In genomic region chr16:19291459-19291858, GRCh38 we compare ENCODE assay signal across 12 cellular contexts. TPM values are rescaled to one million over a fixed set of nuclear protein-coding genes. Genes with fewer than 3 reads are reported as not detected.
DNase-seq lines count a peak whose midpoint lies in the region.
"Had no signal": no experiment of that assay in that cellular context is flagged by ENCODE, and none has a peak within 500 bp of the region (broad histone marks: within the 10 kb centered on the region; RNA-seq: fewer than 3 reads in every experiment).

No MANE protein-coding gene starts in this region.

- H3K27ac ChIP-seq in ectodermal cell (ENCODE audit: insufficient read depth, low read depth, low read length, poor library complexity, severe bottlenecking): peak overlapping the region; percentile 79

- H3K4me3 ChIP-seq in ectodermal cell (ENCODE audit: insufficient read depth, low read depth, low read length): no peak overlapping the region

- no peak overlapping the region for H3K27ac Mint-ChIP-seq in activated CD4-positive, alpha-beta memory T cell treated with anti-CD3 and anti-CD28 coated beads for 36 hours
- no peak overlapping the region for H3K27ac Mint-ChIP-seq in activated CD4-positive, alpha-beta memory T cell treated with anti-CD3 and anti-CD28 coated beads, Interleukin-2, amount 10 ng/mL, durations not matched to agents 7 days and 5 days
- no peak overlapping the region for H3K27ac Mint-ChIP-seq in activated naive CD8-positive, alpha-beta T cell treated with anti-CD3 and anti-CD28 coated beads for 36 hours
- H3K27ac Mint-ChIP-seq: progenitor cell of endocrine pancreas had no signal

- WGBS in ectodermal cell, 2 experiments: 17 to 67% methylated on average over 1 to 4 of the region's 4 CpGs

- H3K27me3 Mint-ChIP-seq in activated CD4-positive, alpha-beta memory T cell treated with anti-CD3 and anti-CD28 coated beads for 36 hours: peaks cover 20% of the 10 kb centered on the region
- H3K27me3 Mint-ChIP-seq in activated CD4-positive, alpha-beta memory T cell treated with anti-CD3 and anti-CD28 coated beads, Interleukin-2, amount 10 ng/mL, durations not matched to agents 7 days and 5 days: no peaks in the 10 kb centered on the region
- H3K27me3 Mint-ChIP-seq in activated naive CD8-positive, alpha-beta T cell treated with anti-CD3 and anti-CD28 coated beads for 36 hours: peaks cover 32% of the 10 kb centered on the region
- H3K27me3 Mint-ChIP-seq: progenitor cell of endocrine pancreas had no signal

- no peaks in the 10 kb centered on the region for H3K27me3 ChIP-seq in ectodermal cell (ENCODE audit: control insufficient read depth, insufficient read depth, low read length, poor library complexity, severe bottlenecking)

- no peaks in the 10 kb centered on the region for H3K36me3 ChIP-seq in ectodermal cell (ENCODE audit: control insufficient read depth, insufficient read depth, low read length)

- no peak overlapping the region for H3K4me3 Mint-ChIP-seq in activated CD4-positive, alpha-beta memory T cell treated with anti-CD3 and anti-CD28 coated beads for 36 hours
- no peak overlapping the region for H3K4me3 Mint-ChIP-seq in activated CD4-positive, alpha-beta memory T cell treated with anti-CD3 and anti-CD28 coated beads, Interleukin-2, amount 10 ng/mL, durations not matched to agents 7 days and 5 days
- H3K4me3 Mint-ChIP-seq in activated naive CD8-positive, alpha-beta T cell treated with anti-CD3 and anti-CD28 coated beads for 36 hours: no peak overlapping the region

- H3K36me3 Mint-ChIP-seq in activated CD4-positive, alpha-beta memory T cell treated with anti-CD3 and anti-CD28 coated beads for 36 hours: no peaks in the 10 kb centered on the region
- H3K36me3 Mint-ChIP-seq in activated CD4-positive, alpha-beta memory T cell treated with anti-CD3 and anti-CD28 coated beads, Interleukin-2, amount 10 ng/mL, durations not matched to agents 7 days and 5 days (ENCODE audit: low read depth): no peaks in the 10 kb centered on the region
- no peaks in the 10 kb centered on the region for H3K36me3 Mint-ChIP-seq in activated naive CD8-positive, alpha-beta T cell treated with anti-CD3 and anti-CD28 coated beads for 36 hours

- peaks cover 4% of the 10 kb centered on the region for H3K9me3 Mint-ChIP-seq in activated CD4-positive, alpha-beta memory T cell treated with anti-CD3 and anti-CD28 coated beads for 36 hours
- H3K9me3 Mint-ChIP-seq in activated CD4-positive, alpha-beta memory T cell treated with anti-CD3 and anti-CD28 coated beads, Interleukin-2, amount 10 ng/mL, durations not matched to agents 7 days and 5 days: no peaks in the 10 kb centered on the region
- peaks cover 5% of the 10 kb centered on the region for H3K9me3 Mint-ChIP-seq in activated naive CD8-positive, alpha-beta T cell treated with anti-CD3 and anti-CD28 coated beads for 36 hours

- H3K4me1 ChIP-seq in ectodermal cell (ENCODE audit: control insufficient read depth, insufficient read depth, low read length): peaks cover 54% of the 10 kb centered on the region

- DNase-seq in activated CD4-positive, alpha-beta memory T cell treated with anti-CD3 and anti-CD28 coated beads for 36 hours: peak; percentile 55
- no peak for DNase-seq in activated CD4-positive, alpha-beta memory T cell treated with anti-CD3 and anti-CD28 coated beads, Interleukin-2, amount 10 ng/mL, durations not matched to agents 7 days and 5 days
- DNase-seq in NCI-H226 (peak; percentile 7), posterior cingulate gyrus (peak; percentile 19 to 92 (median 52)), HUDEP-2 (lab: John Stamatoyannopoulos, UW; ENCODE audit: unreplicated experiment in 76 of 76) (no peak), amniotic stem cell (lab: John Stamatoyannopoulos, UW) (no peak)
- no peak for DNase-seq in activated naive CD8-positive, alpha-beta T cell treated with anti-CD3 and anti-CD28 coated beads for 36 hours
- DNase-seq: activated CD8-positive, alpha-beta memory T cell treated with anti-CD3 and anti-CD28 coated beads, Interleukin-2, amount 50 U/mL, for 4 hours; AML-193; NCI-H1105 had no signal

- CTCF ChIA-PET in activated CD4-positive, alpha-beta memory T cell treated with anti-CD3 and anti-CD28 coated beads for 36 hours (lab: Charles Lee): no interaction called here
- CTCF ChIA-PET in activated CD4-positive, alpha-beta memory T cell treated with anti-CD3 and anti-CD28 coated beads, Interleukin-2, amount 10 ng/mL, durations not matched to agents 7 days and 5 days (lab: Charles Lee): no interaction called here

- POLR2A ChIA-PET in activated CD4-positive, alpha-beta memory T cell treated with anti-CD3 and anti-CD28 coated beads for 36 hours (lab: Charles Lee): no interaction called here
- POLR2A ChIA-PET in activated CD4-positive, alpha-beta memory T cell treated with anti-CD3 and anti-CD28 coated beads, Interleukin-2, amount 10 ng/mL, durations not matched to agents 7 days and 5 days (lab: Charles Lee): no interaction called here

- peaks cover 28% of the 10 kb centered on the region for H3K4me1 Mint-ChIP-seq in activated CD4-positive, alpha-beta memory T cell treated with anti-CD3 and anti-CD28 coated beads for 36 hours (ENCODE audit: low read depth)
- peaks cover 13% of the 10 kb centered on the region for H3K4me1 Mint-ChIP-seq in activated CD4-positive, alpha-beta memory T cell treated with anti-CD3 and anti-CD28 coated beads, Interleukin-2, amount 10 ng/mL, durations not matched to agents 7 days and 5 days
- H3K4me1 Mint-ChIP-seq in activated naive CD8-positive, alpha-beta T cell treated with anti-CD3 and anti-CD28 coated beads for 36 hours: peaks cover 8% of the 10 kb centered on the region

- intact Hi-C loops in activated CD4-positive, alpha-beta memory T cell treated with anti-CD3 and anti-CD28 coated beads for 36 hours (cut with micrococcal nuclease): no loop called here
- intact Hi-C loops in posterior cingulate gyrus (cut with DNase I): no loop called here

- no peaks in the 10 kb centered on the region for H3K9me3 ChIP-seq in ectodermal cell (ENCODE audit: control insufficient read depth, low read length)

RNA-seq across cellular contexts. Expression of gene CLEC19A, which starts 5.9 kb away (rescaled TPM):
- total RNA-seq in activated CD4-positive, alpha-beta memory T cell treated with anti-CD3 and anti-CD28 coated beads for 36 hours: not detected
- total RNA-seq in activated CD4-positive, alpha-beta memory T cell treated with anti-CD3 and anti-CD28 coated beads, Interleukin-2, amount 10 ng/mL, durations not matched to agents 7 days and 5 days: not detected
- 24.6 TPM for polyA plus RNA-seq in ectodermal cell (2013, experiment 1 of 4)
- 35.7 TPM for polyA plus RNA-seq in ectodermal cell (2013, experiment 2 of 4)
- 26.1 TPM for polyA plus RNA-seq in ectodermal cell (2013, experiment 3 of 4)
- 33.3 TPM for polyA plus RNA-seq in ectodermal cell (2013, experiment 4 of 4)
- total RNA-seq in activated naive CD8-positive, alpha-beta T cell treated with anti-CD3 and anti-CD28 coated beads for 36 hours: not detected
- total RNA-seq: progenitor cell of endocrine pancreas had no signal

Comparison
In these comparisons a context has a peak if more than half of its experiments do, and no peak if none do; other contexts are left out.
1. DNase-seq: peak in activated CD4-positive, alpha-beta memory T cell treated with anti-CD3 and anti-CD28 coated beads for 36 hours (single experiment), NCI-H226 (single experiment) and posterior cingulate gyrus (10 of 10); none in activated CD4-positive, alpha-beta memory T cell treated with anti-CD3 and anti-CD28 coated beads, Interleukin-2, amount 10 ng/mL, durations not matched to agents 7 days and 5 days (single experiment), HUDEP-2 (0 of 76), activated naive CD8-positive, alpha-beta T cell treated with anti-CD3 and anti-CD28 coated beads for 36 hours (single experiment) and amniotic stem cell (single experiment).